ENCODE assay signal across 1 cellular context in the genomic region with DNA sequence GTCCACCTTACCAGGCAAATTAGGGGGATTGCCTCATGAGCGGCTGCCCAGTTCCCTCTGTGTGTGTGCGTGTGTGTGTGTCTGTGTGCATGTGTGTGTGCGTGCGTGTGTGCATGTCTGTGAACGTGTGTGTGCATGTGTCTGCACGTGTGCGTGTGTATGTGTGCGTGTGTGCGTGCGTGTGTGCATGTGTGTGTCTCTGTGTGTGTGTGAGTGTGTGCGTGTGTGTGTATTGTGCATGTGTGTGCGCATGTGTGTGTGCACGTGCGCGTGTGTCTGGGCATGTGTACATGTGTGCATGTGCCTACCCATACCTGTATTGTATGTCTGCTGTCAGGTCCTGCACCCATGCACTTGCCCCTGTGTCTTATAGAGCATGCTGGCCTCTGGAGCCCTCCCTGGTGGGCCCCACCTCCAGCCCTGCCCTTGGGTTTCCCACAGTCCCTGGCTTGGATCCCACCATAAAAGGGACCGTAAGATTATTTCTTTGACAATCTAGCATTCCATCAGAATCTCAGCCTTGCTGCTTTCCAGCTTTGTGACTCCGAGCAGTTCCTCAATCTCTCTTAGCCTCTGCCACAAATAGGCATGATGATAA.
TF ChIP-seq lines count a peak whose summit lies in the region.

No MANE protein-coding gene starts in this region.

TF ChIP-seq in HEK293, 187 proteins besides CTCF, POLR2A, EP300 and RAD21 (continued from another document):
- TF ChIP-seq, protein P1, sequence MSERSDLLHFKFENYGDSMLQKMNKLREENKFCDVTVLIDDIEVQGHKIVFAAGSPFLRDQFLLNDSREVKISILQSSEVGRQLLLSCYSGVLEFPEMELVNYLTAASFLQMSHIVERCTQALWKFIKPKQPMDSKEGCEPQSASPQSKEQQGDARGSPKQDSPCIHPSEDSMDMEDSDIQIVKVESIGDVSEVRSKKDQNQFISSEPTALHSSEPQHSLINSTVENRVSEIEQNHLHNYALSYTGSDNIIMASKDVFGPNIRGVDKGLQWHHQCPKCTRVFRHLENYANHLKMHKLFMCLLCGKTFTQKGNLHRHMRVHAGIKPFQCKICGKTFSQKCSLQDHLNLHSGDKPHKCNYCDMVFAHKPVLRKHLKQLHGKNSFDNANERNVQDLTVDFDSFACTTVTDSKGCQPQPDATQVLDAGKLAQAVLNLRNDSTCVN (tag by site-specific recombination; optimal IDR thresholded peaks at IDR 0.05), result peak; percentile 21
- no peak for TF ChIP-seq SP7 (tag by site-specific recombination; IDR thresholded peaks at IDR 0.05)
- TF ChIP-seq, protein P2, sequence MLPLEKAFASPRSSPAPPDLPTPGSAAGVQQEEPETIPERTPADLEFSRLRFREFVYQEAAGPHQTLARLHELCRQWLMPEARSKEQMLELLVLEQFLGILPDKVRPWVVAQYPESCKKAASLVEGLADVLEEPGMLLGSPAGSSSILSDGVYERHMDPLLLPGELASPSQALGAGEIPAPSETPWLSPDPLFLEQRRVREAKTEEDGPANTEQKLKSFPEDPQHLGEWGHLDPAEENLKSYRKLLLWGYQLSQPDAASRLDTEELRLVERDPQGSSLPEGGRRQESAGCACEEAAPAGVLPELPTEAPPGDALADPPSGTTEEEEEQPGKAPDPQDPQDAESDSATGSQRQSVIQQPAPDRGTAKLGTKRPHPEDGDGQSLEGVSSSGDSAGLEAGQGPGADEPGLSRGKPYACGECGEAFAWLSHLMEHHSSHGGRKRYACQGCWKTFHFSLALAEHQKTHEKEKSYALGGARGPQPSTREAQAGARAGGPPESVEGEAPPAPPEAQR (tag by site-specific recombination; IDR thresholded peaks at IDR 0.05), result no peak
- TF ChIP-seq, protein P3, sequence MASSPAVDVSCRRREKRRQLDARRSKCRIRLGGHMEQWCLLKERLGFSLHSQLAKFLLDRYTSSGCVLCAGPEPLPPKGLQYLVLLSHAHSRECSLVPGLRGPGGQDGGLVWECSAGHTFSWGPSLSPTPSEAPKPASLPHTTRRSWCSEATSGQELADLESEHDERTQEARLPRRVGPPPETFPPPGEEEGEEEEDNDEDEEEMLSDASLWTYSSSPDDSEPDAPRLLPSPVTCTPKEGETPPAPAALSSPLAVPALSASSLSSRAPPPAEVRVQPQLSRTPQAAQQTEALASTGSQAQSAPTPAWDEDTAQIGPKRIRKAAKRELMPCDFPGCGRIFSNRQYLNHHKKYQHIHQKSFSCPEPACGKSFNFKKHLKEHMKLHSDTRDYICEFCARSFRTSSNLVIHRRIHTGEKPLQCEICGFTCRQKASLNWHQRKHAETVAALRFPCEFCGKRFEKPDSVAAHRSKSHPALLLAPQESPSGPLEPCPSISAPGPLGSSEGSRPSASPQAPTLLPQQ (tag by site-specific recombination; IDR thresholded peaks at IDR 0.05), result peak; percentile 86
- TF ChIP-seq, protein P4, sequence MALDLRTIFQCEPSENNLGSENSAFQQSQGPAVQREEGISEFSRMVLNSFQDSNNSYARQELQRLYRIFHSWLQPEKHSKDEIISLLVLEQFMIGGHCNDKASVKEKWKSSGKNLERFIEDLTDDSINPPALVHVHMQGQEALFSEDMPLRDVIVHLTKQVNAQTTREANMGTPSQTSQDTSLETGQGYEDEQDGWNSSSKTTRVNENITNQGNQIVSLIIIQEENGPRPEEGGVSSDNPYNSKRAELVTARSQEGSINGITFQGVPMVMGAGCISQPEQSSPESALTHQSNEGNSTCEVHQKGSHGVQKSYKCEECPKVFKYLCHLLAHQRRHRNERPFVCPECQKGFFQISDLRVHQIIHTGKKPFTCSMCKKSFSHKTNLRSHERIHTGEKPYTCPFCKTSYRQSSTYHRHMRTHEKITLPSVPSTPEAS (tag by site-specific recombination; IDR thresholded peaks at IDR 0.05), result peak; percentile 99
